In the genomic region with DNA sequence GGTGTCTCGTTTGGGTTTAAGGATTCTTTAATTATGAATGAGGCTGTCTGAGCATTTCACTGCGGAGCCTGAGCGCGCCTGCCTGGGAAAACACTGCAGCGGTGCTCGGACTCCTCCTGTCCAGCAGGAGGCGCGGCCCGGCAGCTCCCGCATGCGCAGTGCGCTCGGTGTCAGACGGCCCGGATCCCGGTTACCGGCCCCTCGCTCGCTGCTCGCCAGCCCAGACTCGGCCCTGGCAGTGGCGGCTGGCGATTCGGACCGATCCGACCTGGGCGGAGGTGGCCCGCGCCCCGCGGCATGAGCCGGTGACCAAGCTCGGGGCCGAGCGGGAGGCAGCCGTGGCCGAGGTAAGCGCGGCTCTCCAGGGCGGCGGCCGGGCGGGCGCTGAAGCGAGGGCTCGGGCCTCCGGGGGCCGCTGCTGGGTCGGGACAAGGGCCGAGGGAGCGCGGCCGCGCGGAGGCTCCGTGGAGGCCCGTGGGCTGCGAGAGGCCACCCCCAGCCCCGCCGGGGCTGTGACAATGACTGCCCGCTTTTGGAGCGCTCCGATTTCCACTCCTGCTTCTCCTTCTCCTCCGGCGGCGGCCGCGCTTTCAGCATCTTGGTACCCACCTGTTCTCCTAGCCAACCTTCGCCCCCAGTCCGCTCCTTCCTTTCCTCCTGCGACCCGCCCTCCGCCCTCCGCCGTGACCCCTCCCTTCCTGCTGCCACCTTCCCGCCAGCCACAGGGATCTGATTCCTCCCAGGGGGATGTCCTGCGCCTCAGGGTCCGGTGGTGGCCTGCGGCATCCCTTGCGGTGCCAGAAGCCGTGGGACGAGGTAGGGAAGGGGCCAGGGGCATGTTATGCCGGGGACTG, we compare ENCODE assay signal across 8 cellular contexts. TPM values are rescaled to one million over a fixed set of nuclear protein-coding genes. Genes with fewer than 3 reads are reported as not detected.
DNase-seq lines count a peak whose midpoint lies in the region; ATAC-seq and TF ChIP-seq lines count a peak whose summit lies in the region.

TSS of gene EXT2 (plus strand) at position 173 of the 854 bp plus-strand sequence. CDS start 12,035 bp downstream, outside the sequence.

- ATAC-seq in GM19324 (IDR thresholded peaks at IDR 0.05; ENCODE audit: low FRiP score, unreplicated experiment) = peak; percentile 94
- peak; percentile 87 for ATAC-seq in HG03460 (IDR thresholded peaks at IDR 0.05; ENCODE audit: unreplicated experiment)

- H3K9ac ChIP-seq in liver (ENCODE audit: low read depth in 1 of 2, low read length in 2 of 2) = peak within 1 kb of the TSS; percentile 14 to 69

- H3K27ac ChIP-seq in C4-2B (peak within 1 kb of the TSS; percentile 79), liver (ENCODE audit: low read depth in 1 of 2, low read length in 2 of 2) (peak within 1 kb of the TSS; percentile 61 to 75)

- no peaks in the 10 kb centered on the region for H3K27me3 ChIP-seq in liver (ENCODE audit: control insufficient read depth in 4 of 4, insufficient read depth in 4 of 4, low read length in 3 of 4)

- peak within 1 kb of the TSS; percentile 52 to 95 (median 70) for H3K4me3 ChIP-seq in liver (ENCODE audit: low read depth in 1 of 3, low read length in 3 of 3)

- peaks cover 0 to 3% (median under 1%) of the 10 kb centered on the region in 4 donors for H3K36me3 ChIP-seq in liver (ENCODE audit: control insufficient read depth in 4 of 4, insufficient read depth in 3 of 4, low read depth in 1 of 4, low read length in 3 of 4)

- under 1% methylated on average over 83 of the region's 83 CpGs for WGBS in liver

- peak; percentile 14 for DNase-seq in NCI-H524 treated with DMSO at 0.1 percent for 48 hours (lab: John Stamatoyannopoulos, UW)
- DNase-seq in activated CD4-positive, alpha-beta T cell treated with anti-CD3 and anti-CD28 coated beads, Interleukin-2, amount 50 U/mL, for 1 hour = peak; percentile 85
- DNase-seq in dermis blood vessel endothelial cell = peak; percentile 91
- peak; percentile 85 for DNase-seq in stimulated activated CD4-positive, alpha-beta T cell treated with anti-CD3 and anti-CD28 coated beads, Interleukin-4, amount 100 ng/mL, for 1 hour

- no peaks in the 10 kb centered on the region for H3K9me3 ChIP-seq in liver (ENCODE audit: control insufficient read depth in 4 of 4, low read length in 3 of 4)

- TF ChIP-seq CTCF in C4-2B (conservative IDR thresholded peaks at IDR 0.05) = peak; percentile 96
- peak; percentile 90 for TF ChIP-seq CTCF in liver (IDR thresholded peaks at IDR 0.05; ENCODE audit: low read depth, low read length, missing input control)

- peak; percentile 40 to 62 for TF ChIP-seq RAD21 in liver (IDR thresholded peaks at IDR 0.05)

- peaks cover 0 to 21% (median 8%) of the 10 kb centered on the region in 4 donors for H3K4me1 ChIP-seq in liver (ENCODE audit: control insufficient read depth in 4 of 4, insufficient read depth in 4 of 4, low read length in 3 of 4)

TF ChIP-seq in liver, 16 proteins besides CTCF, POLR2A, EP300 and RAD21:
- TF ChIP-seq SP1 (IDR thresholded peaks at IDR 0.05) (no peak), YY1 (IDR thresholded peaks at IDR 0.05) (peak; percentile 27)

RNA-seq across cellular contexts. Expression of gene EXT2, which starts in this region (rescaled TPM):
- total RNA-seq in dermis blood vessel endothelial cell (149 and 158 TPM in 2 replicates), liver (10 to 100 TPM; 33.1 to 36.1 TPM)
- 10 to 100 TPM in 1 of 2 donors, 1 to 10 TPM in 1; 8.4 to 26.6 TPM for polyA plus RNA-seq in liver

Comparison
In these comparisons a context has a peak if more than half of its experiments do, and no peak if none do; other contexts are left out.
1. Peak in every context shown above with its lines: DNase-seq, ATAC-seq, H3K4me3 ChIP-seq and H3K27ac ChIP-seq.
2. DNase-seq: peak in every context shown above with its lines; median percentile 91 in dermis blood vessel endothelial cell; 85 in activated CD4-positive, alpha-beta T cell treated with anti-CD3 and anti-CD28 coated beads, Interleukin-2, amount 50 U/mL, for 1 hour; 85 in stimulated activated CD4-positive, alpha-beta T cell treated with anti-CD3 and anti-CD28 coated beads, Interleukin-4, amount 100 ng/mL, for 1 hour; 14 in NCI-H524 treated with DMSO at 0.1 percent for 48 hours.